1 cellular context compared by ENCODE assay signal in genomic region chr7:80771523-80771922, GRCh38.
TF ChIP-seq lines count a peak whose summit lies in the region.

No MANE protein-coding gene starts in this region.

TF ChIP-seq in GM23338, 12 proteins besides CTCF, POLR2A, EP300 and RAD21 (continued from another document):
- TF ChIP-seq, protein P1, sequence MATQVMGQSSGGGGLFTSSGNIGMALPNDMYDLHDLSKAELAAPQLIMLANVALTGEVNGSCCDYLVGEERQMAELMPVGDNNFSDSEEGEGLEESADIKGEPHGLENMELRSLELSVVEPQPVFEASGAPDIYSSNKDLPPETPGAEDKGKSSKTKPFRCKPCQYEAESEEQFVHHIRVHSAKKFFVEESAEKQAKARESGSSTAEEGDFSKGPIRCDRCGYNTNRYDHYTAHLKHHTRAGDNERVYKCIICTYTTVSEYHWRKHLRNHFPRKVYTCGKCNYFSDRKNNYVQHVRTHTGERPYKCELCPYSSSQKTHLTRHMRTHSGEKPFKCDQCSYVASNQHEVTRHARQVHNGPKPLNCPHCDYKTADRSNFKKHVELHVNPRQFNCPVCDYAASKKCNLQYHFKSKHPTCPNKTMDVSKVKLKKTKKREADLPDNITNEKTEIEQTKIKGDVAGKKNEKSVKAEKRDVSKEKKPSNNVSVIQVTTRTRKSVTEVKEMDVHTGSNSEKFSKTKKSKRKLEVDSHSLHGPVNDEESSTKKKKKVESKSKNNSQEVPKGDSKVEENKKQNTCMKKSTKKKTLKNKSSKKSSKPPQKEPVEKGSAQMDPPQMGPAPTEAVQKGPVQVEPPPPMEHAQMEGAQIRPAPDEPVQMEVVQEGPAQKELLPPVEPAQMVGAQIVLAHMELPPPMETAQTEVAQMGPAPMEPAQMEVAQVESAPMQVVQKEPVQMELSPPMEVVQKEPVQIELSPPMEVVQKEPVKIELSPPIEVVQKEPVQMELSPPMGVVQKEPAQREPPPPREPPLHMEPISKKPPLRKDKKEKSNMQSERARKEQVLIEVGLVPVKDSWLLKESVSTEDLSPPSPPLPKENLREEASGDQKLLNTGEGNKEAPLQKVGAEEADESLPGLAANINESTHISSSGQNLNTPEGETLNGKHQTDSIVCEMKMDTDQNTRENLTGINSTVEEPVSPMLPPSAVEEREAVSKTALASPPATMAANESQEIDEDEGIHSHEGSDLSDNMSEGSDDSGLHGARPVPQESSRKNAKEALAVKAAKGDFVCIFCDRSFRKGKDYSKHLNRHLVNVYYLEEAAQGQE (IDR thresholded peaks at IDR 0.05; ENCODE audit: unreplicated experiment): no peak
- TF ChIP-seq NANOG (IDR thresholded peaks at IDR 0.05; ENCODE audit: borderline replicate concordance) (no peak), JUNB (IDR thresholded peaks at IDR 0.05; ENCODE audit: unreplicated experiment) (no peak), ZNF114 (CRISPR knock-in tag; IDR thresholded peaks at IDR 0.05) (no peak)
- TF ChIP-seq, protein P2, sequence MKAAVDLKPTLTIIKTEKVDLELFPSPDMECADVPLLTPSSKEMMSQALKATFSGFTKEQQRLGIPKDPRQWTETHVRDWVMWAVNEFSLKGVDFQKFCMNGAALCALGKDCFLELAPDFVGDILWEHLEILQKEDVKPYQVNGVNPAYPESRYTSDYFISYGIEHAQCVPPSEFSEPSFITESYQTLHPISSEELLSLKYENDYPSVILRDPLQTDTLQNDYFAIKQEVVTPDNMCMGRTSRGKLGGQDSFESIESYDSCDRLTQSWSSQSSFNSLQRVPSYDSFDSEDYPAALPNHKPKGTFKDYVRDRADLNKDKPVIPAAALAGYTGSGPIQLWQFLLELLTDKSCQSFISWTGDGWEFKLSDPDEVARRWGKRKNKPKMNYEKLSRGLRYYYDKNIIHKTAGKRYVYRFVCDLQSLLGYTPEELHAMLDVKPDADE (IDR thresholded peaks at IDR 0.05): no peak
